In the genomic region with DNA sequence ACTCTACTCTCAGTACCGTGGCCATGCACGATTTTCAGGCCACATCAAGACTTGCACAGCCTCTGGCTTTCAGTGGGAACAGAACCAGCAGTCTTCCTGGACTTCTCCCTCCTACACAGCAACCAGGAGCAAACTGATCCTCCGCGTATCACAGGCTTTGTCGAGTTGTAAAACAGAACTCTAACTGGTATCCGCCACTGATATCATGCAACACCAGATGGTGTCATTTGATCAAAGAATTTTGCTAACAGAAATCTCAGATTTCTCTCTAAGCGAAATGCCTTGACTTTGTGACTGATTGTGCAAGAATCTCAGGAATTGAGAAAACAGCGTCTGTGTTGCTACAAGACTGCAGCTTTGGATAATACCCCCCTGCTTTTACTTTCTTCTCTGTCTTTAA, we compare ENCODE assay signal across 10 cellular contexts.
A peak's percentile ranks its signal among the peaks of the same experiment; 100 is the strongest.
DNase-seq lines count a peak whose midpoint lies in the region; ATAC-seq, FAIRE-seq and TF ChIP-seq lines count a peak whose summit lies in the region.
"Had no signal": no experiment of that assay in that cellular context is flagged by ENCODE, and none has a peak within 500 bp of the region (broad histone marks: within the 10 kb centered on the region; RNA-seq: fewer than 3 reads in every experiment).

No MANE protein-coding gene starts in this region.

- no peak for FAIRE-seq in frontal cortex (lab: Jason Lieb, UNC)

- H3K4me1 ChIP-seq in fibroblast of lung (ENCODE audit: control insufficient read depth, extremely low read depth, insufficient read depth, low read length) = peaks cover 9% of the 10 kb centered on the region

- ATAC-seq in omental fat pad (ENCODE audit: low FRiP score) = peak; percentile 89

- H3K36me3 ChIP-seq in fibroblast of lung (ENCODE audit: control insufficient read depth, insufficient read depth, low read length) = no peaks in the 10 kb centered on the region

- H3K27ac ChIP-seq in fibroblast of lung (ENCODE audit: insufficient read depth, low read length) = peak overlapping the region; percentile 73

- TF ChIP-seq CTCF in fibroblast of lung (conservative IDR thresholded peaks at IDR 0.05 in 1 of 2, IDR thresholded peaks at IDR 0.05 in 1 of 2; ENCODE audit: low read depth in 1 of 2, low read length in 2 of 2) (peak in 1 of 2 donors; percentile 34), omental fat pad (IDR thresholded peaks at IDR 0.05) (no peak)

- no peaks in the 10 kb centered on the region for H3K9me3 ChIP-seq in fibroblast of lung (ENCODE audit: control insufficient read depth, insufficient read depth, low read depth, low read length)

- H3K9ac ChIP-seq in fibroblast of lung (ENCODE audit: insufficient read depth, low read length) = no peak overlapping the region

- peak overlapping the region in 2 of 4 experiments; percentile 21 to 39 for H3K4me3 ChIP-seq in fibroblast of lung (replicated peaks in 1 of 4; ENCODE audit: control extremely low read depth in 1 of 4, insufficient read depth in 1 of 4, low read depth in 3 of 4, low read length in 4 of 4)

- H3K27me3 ChIP-seq in fibroblast of lung (ENCODE audit: control insufficient read depth, insufficient read depth, low read length) = no peaks in the 10 kb centered on the region

- H2AFZ ChIP-seq in fibroblast of lung (ENCODE audit: low read length) = no peak overlapping the region

- no peaks in the 10 kb centered on the region for H3K79me2 ChIP-seq in fibroblast of lung (ENCODE audit: control insufficient read depth, insufficient read depth, low read length)

- H4K20me1 ChIP-seq in fibroblast of lung (ENCODE audit: control insufficient read depth, extremely low read depth, insufficient read depth, low read length) = no peaks in the 10 kb centered on the region

- peak; percentile 66 for DNase-seq in AG08396 (ENCODE audit: low spot score)
- DNase-seq in NCI-H460 (ENCODE audit: extremely low read depth, low read depth) = peak; percentile 40
- DNase-seq in fibroblast of lung (ENCODE audit: low read depth in 2 of 2) = peak; percentile 95 to 98
- no peak for DNase-seq in omental fat pad (ENCODE audit: low spot score)
- no peak for DNase-seq in NCI-H748 (lab: John Stamatoyannopoulos, UW; ENCODE audit: unreplicated experiment)
- DNase-seq in frontal cortex (ENCODE audit: low spot score in 2 of 2) = no peak
- no peak for DNase-seq in NCI-H526 (lab: John Stamatoyannopoulos, UW)
- DNase-seq in SW480 (ENCODE audit: low spot score) = no peak
- DNase-seq: DND-41, occipital lobe had no signal

- peak overlapping the region; percentile 59 for H3K4me2 ChIP-seq in fibroblast of lung (ENCODE audit: extremely low read depth, insufficient read depth, low read length)

Comparison
In these comparisons a context has a peak if more than half of its experiments do, and no peak if none do; other contexts are left out.
1. DNase-seq: peak in AG08396 (single experiment), NCI-H460 (single experiment) and fibroblast of lung (2 of 2); none in omental fat pad (single experiment), NCI-H748 (single experiment), frontal cortex (0 of 2), NCI-H526 (0 of 2) and SW480 (single experiment).